30 cellular contexts compared by ENCODE assay signal in the genomic region with DNA sequence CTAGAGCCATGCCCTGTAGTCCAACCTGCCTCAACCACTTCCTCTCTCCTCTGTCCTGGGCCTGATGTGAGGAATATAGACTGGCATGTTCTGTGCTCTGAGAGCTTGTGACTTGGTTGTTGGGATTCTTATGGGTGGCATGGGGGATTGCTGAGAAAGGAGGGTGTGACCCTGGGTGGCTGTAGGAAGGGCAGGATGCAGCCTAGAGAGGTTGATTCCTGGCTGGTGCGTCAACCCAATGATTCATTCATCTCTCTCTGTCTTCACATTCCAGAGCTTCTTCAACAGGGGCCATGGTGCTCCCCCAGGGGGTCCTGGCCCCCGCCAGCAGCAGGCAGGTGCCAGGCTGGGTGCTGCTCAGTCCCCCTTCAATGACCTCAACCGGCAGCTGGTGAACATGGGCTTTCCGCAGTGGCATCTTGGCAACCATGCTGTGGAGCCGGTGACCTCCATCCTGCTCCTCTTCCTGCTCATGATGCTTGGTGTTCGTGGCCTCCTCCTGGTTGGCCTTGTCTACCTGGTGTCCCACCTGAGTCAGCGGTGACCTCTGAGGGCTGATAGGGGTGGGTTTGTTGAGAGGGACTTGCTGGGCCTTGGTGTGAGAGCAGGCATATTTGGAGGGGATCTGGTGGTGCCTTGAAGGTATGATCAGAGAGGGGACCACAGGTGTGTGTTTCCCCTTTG. TPM values are rescaled to one million over a fixed set of nuclear protein-coding genes. Genes with fewer than 3 reads are reported as not detected.
DNase-seq lines count a peak whose midpoint lies in the region; ATAC-seq and TF ChIP-seq lines count a peak whose summit lies in the region.
"Had no signal": no experiment of that assay in that cellular context is flagged by ENCODE, and none has a peak within 500 bp of the region (broad histone marks: within the 10 kb centered on the region; RNA-seq: fewer than 3 reads in every experiment).

No MANE protein-coding gene starts in this region.

- H3K36me3 Mint-ChIP-seq in activated CD4-positive, alpha-beta memory T cell treated with anti-CD3 and anti-CD28 coated beads for 36 hours, result peaks cover 6% of the 10 kb centered on the region
- H3K36me3 Mint-ChIP-seq in activated CD4-positive, alpha-beta memory T cell treated with anti-CD3 and anti-CD28 coated beads, Interleukin-2, amount 10 ng/mL, durations not matched to agents 7 days and 5 days (ENCODE audit: low read depth), result no peaks in the 10 kb centered on the region
- no peaks in the 10 kb centered on the region for H3K36me3 Mint-ChIP-seq in osteocyte (ENCODE audit: unreplicated experiment)
- H3K36me3 Mint-ChIP-seq: immature natural killer cell had no signal

- ATAC-seq in GM21723 (IDR thresholded peaks at IDR 0.05; ENCODE audit: unreplicated experiment), result no peak

- no peaks in the 10 kb centered on the region for H3K27me3 Mint-ChIP-seq in activated CD4-positive, alpha-beta memory T cell treated with anti-CD3 and anti-CD28 coated beads for 36 hours
- H3K27me3 Mint-ChIP-seq in activated CD4-positive, alpha-beta memory T cell treated with anti-CD3 and anti-CD28 coated beads, Interleukin-2, amount 10 ng/mL, durations not matched to agents 7 days and 5 days, result no peaks in the 10 kb centered on the region
- peaks cover 18% of the 10 kb centered on the region for H3K27me3 Mint-ChIP-seq in osteocyte (ENCODE audit: unreplicated experiment)
- H3K27me3 Mint-ChIP-seq: activated T-cell treated with anti-CD3 and anti-CD28 coated beads, Interleukin-2, amount 50 U/mL, for 24 hours; stimulated activated naive CD8-positive, alpha-beta T cell treated with anti-CD3 and anti-CD28 coated beads, Interleukin-15, Interleukin-2, amounts not matched to agents 100 ng/mL and 50 ng/mL, for 24 hours had no signal

- POLR2A ChIA-PET in activated CD4-positive, alpha-beta memory T cell treated with anti-CD3 and anti-CD28 coated beads for 36 hours (lab: Charles Lee), result no interaction called here
- POLR2A ChIA-PET in activated CD4-positive, alpha-beta memory T cell treated with anti-CD3 and anti-CD28 coated beads, Interleukin-2, amount 10 ng/mL, durations not matched to agents 7 days and 5 days (lab: Charles Lee), result no interaction called here

- intact Hi-C loops in activated CD4-positive, alpha-beta memory T cell treated with anti-CD3 and anti-CD28 coated beads for 36 hours (cut with micrococcal nuclease), result loop anchor here (5.0 kb wide), 2 partner anchors 205 to 225 kb away; no protein-coding TSS in a partner anchor

- H3K4me1 Mint-ChIP-seq in activated CD4-positive, alpha-beta memory T cell treated with anti-CD3 and anti-CD28 coated beads for 36 hours (ENCODE audit: low read depth), result peaks cover 5% of the 10 kb centered on the region
- H3K4me1 Mint-ChIP-seq in activated CD4-positive, alpha-beta memory T cell treated with anti-CD3 and anti-CD28 coated beads, Interleukin-2, amount 10 ng/mL, durations not matched to agents 7 days and 5 days, result peaks cover 2% of the 10 kb centered on the region
- no peaks in the 10 kb centered on the region for H3K4me1 Mint-ChIP-seq in osteocyte (ENCODE audit: unreplicated experiment)

- H3K27ac Mint-ChIP-seq in activated CD4-positive, alpha-beta memory T cell treated with anti-CD3 and anti-CD28 coated beads for 36 hours, result no peak overlapping the region
- H3K27ac Mint-ChIP-seq in activated CD4-positive, alpha-beta memory T cell treated with anti-CD3 and anti-CD28 coated beads, Interleukin-2, amount 10 ng/mL, durations not matched to agents 7 days and 5 days, result no peak overlapping the region
- H3K27ac Mint-ChIP-seq in osteocyte (ENCODE audit: unreplicated experiment), result no peak overlapping the region
- H3K27ac Mint-ChIP-seq: activated naive CD4-positive, alpha-beta T cell treated with anti-CD3 and anti-CD28 coated beads for 36 hours; activated T-cell treated with anti-CD3 and anti-CD28 coated beads, Interleukin-2, amount 50 U/mL, for 24 hours; immature natural killer cell; stimulated activated naive CD8-positive, alpha-beta T cell treated with anti-CD3 and anti-CD28 coated beads, Interleukin-15, Interleukin-2, amounts not matched to agents 100 ng/mL and 50 ng/mL, for 24 hours; T-helper 2 cell treated with Interferon-gamma antibody and Interleukin-4, amounts not matched to agents 5 μg/mL and 100 μg/mL, for 36 hours had no signal

- H3K4me3 ChIP-seq in coronary artery, result no peak overlapping the region
- H3K4me3 ChIP-seq: left ventricle myocardium inferior, tibial nerve had no signal

- TF ChIP-seq CTCF in coronary artery (IDR thresholded peaks at IDR 0.05) (no peak), osteocyte (IDR thresholded peaks at IDR 0.05) (no peak)

- no peaks in the 10 kb centered on the region for H3K9me3 Mint-ChIP-seq in activated CD4-positive, alpha-beta memory T cell treated with anti-CD3 and anti-CD28 coated beads for 36 hours
- H3K9me3 Mint-ChIP-seq in activated CD4-positive, alpha-beta memory T cell treated with anti-CD3 and anti-CD28 coated beads, Interleukin-2, amount 10 ng/mL, durations not matched to agents 7 days and 5 days, result no peaks in the 10 kb centered on the region
- H3K9me3 Mint-ChIP-seq in osteocyte (ENCODE audit: unreplicated experiment), result no peaks in the 10 kb centered on the region
- H3K9me3 Mint-ChIP-seq: activated naive CD4-positive, alpha-beta T cell treated with anti-CD3 and anti-CD28 coated beads for 36 hours; activated T-cell treated with anti-CD3 and anti-CD28 coated beads, Interleukin-2, amount 50 U/mL, for 24 hours; immature natural killer cell; stimulated activated naive CD8-positive, alpha-beta T cell treated with anti-CD3 and anti-CD28 coated beads, Interleukin-15, Interleukin-2, amounts not matched to agents 100 ng/mL and 50 ng/mL, for 24 hours; T-helper 2 cell treated with Interferon-gamma antibody and Interleukin-4, amounts not matched to agents 5 μg/mL and 100 μg/mL, for 36 hours had no signal

- no peak overlapping the region for H3K27ac ChIP-seq in coronary artery
- H3K27ac ChIP-seq: epithelial cell of prostate, left ventricle myocardium inferior, neutrophil, tibial nerve, WERI-Rb-1 had no signal

- H3K4me3 Mint-ChIP-seq in activated CD4-positive, alpha-beta memory T cell treated with anti-CD3 and anti-CD28 coated beads for 36 hours, result peak overlapping the region; percentile 11
- H3K4me3 Mint-ChIP-seq in activated CD4-positive, alpha-beta memory T cell treated with anti-CD3 and anti-CD28 coated beads, Interleukin-2, amount 10 ng/mL, durations not matched to agents 7 days and 5 days, result no peak overlapping the region
- H3K4me3 Mint-ChIP-seq in osteocyte (ENCODE audit: unreplicated experiment), result no peak overlapping the region
- H3K4me3 Mint-ChIP-seq: activated naive CD4-positive, alpha-beta T cell treated with anti-CD3 and anti-CD28 coated beads for 36 hours; stimulated activated naive CD8-positive, alpha-beta T cell treated with anti-CD3 and anti-CD28 coated beads, Interleukin-15, Interleukin-2, amounts not matched to agents 100 ng/mL and 50 ng/mL, for 24 hours; T-helper 2 cell treated with Interferon-gamma antibody and Interleukin-4, amounts not matched to agents 5 μg/mL and 100 μg/mL, for 36 hours had no signal

- CTCF ChIA-PET in activated CD4-positive, alpha-beta memory T cell treated with anti-CD3 and anti-CD28 coated beads for 36 hours (lab: Charles Lee), result interaction anchor here (1.0 to 2.7 kb wide), 3 partner anchors 7 to 117 kb away, joined by 3 to 16 read pairs (median 5); no protein-coding TSS in a partner anchor
- CTCF ChIA-PET in activated CD4-positive, alpha-beta memory T cell treated with anti-CD3 and anti-CD28 coated beads, Interleukin-2, amount 10 ng/mL, durations not matched to agents 7 days and 5 days (lab: Charles Lee), result interaction anchor here (0.7 to 2.4 kb wide), 4 partner anchors 10 to 1044 kb away, joined by 4 to 11 read pairs (median 6); no protein-coding TSS in a partner anchor

- no peak for DNase-seq in activated CD4-positive, alpha-beta memory T cell treated with anti-CD3 and anti-CD28 coated beads for 36 hours
- DNase-seq in activated CD4-positive, alpha-beta memory T cell treated with anti-CD3 and anti-CD28 coated beads, Interleukin-2, amount 10 ng/mL, durations not matched to agents 7 days and 5 days, result no peak
- DNase-seq in EH (ENCODE audit: low read depth) (peak; percentile 46), coronary artery (ENCODE audit: low spot score) (peak; percentile 70), osteocyte (ENCODE audit: extremely low spot score, unreplicated experiment) (peak; percentile 64), NOMO-1 treated with DMSO at 0.1 percent for 48 hours (lab: John Stamatoyannopoulos, UW; ENCODE audit: unreplicated experiment) (no peak), GM19238 (ENCODE audit: insufficient read length, low spot score) (no peak)
- DNase-seq: activated CD4-positive, alpha-beta T cell treated with anti-CD3 and anti-CD28 coated beads, Interleukin-2, amount 50 U/mL, for 1 hour; activated naive CD4-positive, alpha-beta T cell treated with anti-CD3 and anti-CD28 coated beads for 36 hours; activated T-cell treated with anti-CD3 and anti-CD28 coated beads, Interleukin-2, amount 50 U/mL, for 24 hours; anterior cingulate cortex; HCEC 1CT; immature natural killer cell; KBM-7; left ventricle myocardium inferior; midbrain; NCI-H2171 treated with DMSO at 0.1 percent for 48 hours; NCI-H524 treated with DMSO at 0.1 percent for 48 hours; stimulated activated CD4-positive, alpha-beta T cell treated with anti-CD3 and anti-CD28 coated beads, Interleukin-4, amount 100 ng/mL, for 4 hours; WERI-Rb-1 had no signal

RNA-seq across cellular contexts. Expression of gene FAM241B, which starts 2.6 kb away (rescaled TPM):
- total RNA-seq in activated CD4-positive, alpha-beta memory T cell treated with anti-CD3 and anti-CD28 coated beads for 36 hours, result 10 to 100 TPM; 10.9 to 11.8 TPM
- total RNA-seq in activated CD4-positive, alpha-beta memory T cell treated with anti-CD3 and anti-CD28 coated beads, Interleukin-2, amount 10 ng/mL, durations not matched to agents 7 days and 5 days, result 1 to 10 TPM; 2.7 to 3.2 TPM
- 3.4 TPM in 2 replicates for total RNA-seq in osteocyte
- total RNA-seq: fibroblast of villous mesenchyme had no signal

RNA-seq across cellular contexts. Expression of gene NEUROG3, which starts 59.4 kb away (rescaled TPM):
- total RNA-seq in activated CD4-positive, alpha-beta memory T cell treated with anti-CD3 and anti-CD28 coated beads for 36 hours, result not detected
- total RNA-seq in activated CD4-positive, alpha-beta memory T cell treated with anti-CD3 and anti-CD28 coated beads, Interleukin-2, amount 10 ng/mL, durations not matched to agents 7 days and 5 days, result under 1 TPM in 1 of 2 experiments, not detected in 1; 0.23 TPM
- not detected in 2 replicates for total RNA-seq in osteocyte
- total RNA-seq: activated naive CD4-positive, alpha-beta T cell treated with anti-CD3 and anti-CD28 coated beads for 36 hours; cardiac septum; dermis microvascular lymphatic vessel endothelial cell; fibroblast of villous mesenchyme; left ventricle myocardium inferior; SK-MEL-5; tibial nerve had no signal

Comparison
In these comparisons a context has a peak if more than half of its experiments do, and no peak if none do; other contexts are left out.
1. DNase-seq: peak in EH (single experiment), coronary artery (single experiment) and osteocyte (single experiment); none in activated CD4-positive, alpha-beta memory T cell treated with anti-CD3 and anti-CD28 coated beads for 36 hours (single experiment), activated CD4-positive, alpha-beta memory T cell treated with anti-CD3 and anti-CD28 coated beads, Interleukin-2, amount 10 ng/mL, durations not matched to agents 7 days and 5 days (single experiment), NOMO-1 treated with DMSO at 0.1 percent for 48 hours (single experiment) and GM19238 (single experiment).